8 cellular contexts compared by ENCODE assay signal in the genomic region with DNA sequence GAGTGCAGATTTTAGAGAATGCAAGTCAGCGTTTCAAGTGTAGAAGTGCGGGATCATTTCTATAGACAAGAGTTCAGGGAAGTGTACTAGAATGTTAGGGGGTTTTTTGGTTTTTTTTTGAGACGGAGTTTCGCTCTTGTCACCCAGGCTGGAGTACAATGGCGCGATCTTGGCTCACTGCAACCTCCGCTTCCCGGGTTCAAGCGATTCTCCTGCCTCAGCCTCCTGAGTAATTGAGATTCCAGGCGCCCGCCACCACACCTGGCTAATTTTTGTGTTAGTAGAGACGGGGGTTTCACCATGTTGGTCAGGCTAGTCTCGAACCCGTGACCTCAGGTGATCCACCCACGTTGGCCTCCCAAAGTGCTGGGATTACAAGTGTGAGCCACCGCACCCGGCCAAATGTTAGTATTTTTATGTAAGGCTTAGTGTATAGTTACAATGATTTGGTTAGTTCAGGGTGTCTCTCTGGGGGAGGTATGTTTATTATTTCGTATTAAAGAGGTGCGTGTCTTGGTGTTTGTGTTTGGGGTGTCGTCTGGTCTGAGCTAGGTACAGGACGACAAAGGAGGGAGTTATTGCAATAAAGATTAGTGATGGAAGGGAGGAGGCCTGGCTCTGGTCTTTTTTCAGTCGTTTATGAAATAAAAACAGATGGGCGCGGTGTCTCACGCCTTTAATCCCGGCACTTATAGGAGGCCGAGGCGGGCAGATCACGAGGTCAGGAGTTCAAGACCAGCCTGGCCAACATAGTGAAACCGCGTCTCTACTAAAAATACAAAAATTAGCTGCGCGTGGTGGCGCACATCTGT. TPM values are rescaled to one million over a fixed set of nuclear protein-coding genes. Genes with fewer than 3 reads are reported as not detected.
DNase-seq lines count a peak whose midpoint lies in the region; TF ChIP-seq lines count a peak whose summit lies in the region.
"Not testable (repeated sequence)": the region's sequence is repeated elsewhere in the genome, so short reads cannot be mapped to it uniquely, and the experiment has no call there.

No MANE protein-coding gene starts in this region.

- H4K91ac ChIP-seq in neuronal stem cell (ENCODE audit: low read depth, low read length, poor library complexity), result not testable (repeated sequence)

- not testable (repeated sequence) for H3K14ac ChIP-seq in neuronal stem cell (ENCODE audit: low read length)

- intact Hi-C loops in Caco-2 (cut with micrococcal nuclease; ENCODE audit: unreplicated experiment), result loop anchor here (1.0 to 5.0 kb wide), 2 partner anchors 10 to 398 kb away; partner anchors contain the start of gene MZT2A
- intact Hi-C loops in dendritic cell treated with granulocyte-macrophage colony-stimulating factor and Interleukin-4, amounts not matched to agents 40 ng/mL and 50 ng/mL, for 4 days (cut with micrococcal nuclease), result loop anchor here (1.0 kb wide), 1 partner anchor 11 kb away; the partner anchor contains the start of gene PLEKHB2

- H3K4ac ChIP-seq in neuronal stem cell (ENCODE audit: low read length), result not testable (repeated sequence)

- not testable (repeated sequence) for H3K27me3 ChIP-seq in Caco-2 (replicated peaks; ENCODE audit: control insufficient read depth, insufficient read depth, low read length); HAP-1 (ENCODE audit: low read depth); iPS-18a (ENCODE audit: control insufficient read depth, insufficient read depth, low read length); neuronal stem cell (ENCODE audit: control insufficient read depth in 3 of 3, insufficient read depth in 3 of 3, low read depth in 1 of 3, low read length in 3 of 3)

- H3K9me3 ChIP-seq in Caco-2; HAP-1; iPS-18a (ENCODE audit: control insufficient read depth, low read depth, low read length); neuronal stem cell (replicated peaks in 1 of 2; ENCODE audit: control insufficient read depth in 2 of 2, insufficient read depth in 1 of 2, low read depth in 1 of 2, low read length in 2 of 2): not testable (repeated sequence)

- not testable (repeated sequence) for H2BK12ac ChIP-seq in neuronal stem cell (ENCODE audit: low read length)

- H3K4me3 Mint-ChIP-seq in Caco-2 (ENCODE audit: unreplicated experiment), result peak overlapping the region; percentile 90
- H3K4me3 Mint-ChIP-seq in dendritic cell treated with granulocyte-macrophage colony-stimulating factor and Interleukin-4, amounts not matched to agents 40 ng/mL and 50 ng/mL, for 4 days, result peak overlapping the region; percentile 90

- peak overlapping the region; percentile 43 for H3K4me2 ChIP-seq in neuronal stem cell (ENCODE audit: insufficient read depth, low read length, poor library complexity, severe bottlenecking)

- H2BK120ac ChIP-seq in neuronal stem cell (ENCODE audit: low read depth, low read length), result not testable (repeated sequence)

- H4K8ac ChIP-seq in neuronal stem cell (ENCODE audit: low read depth, low read length), result not testable (repeated sequence)

- peak overlapping the region; percentile 98 for H3K27ac Mint-ChIP-seq in Caco-2 (ENCODE audit: unreplicated experiment)
- H3K27ac Mint-ChIP-seq in dendritic cell treated with granulocyte-macrophage colony-stimulating factor and Interleukin-4, amounts not matched to agents 40 ng/mL and 50 ng/mL, for 4 days, result peak overlapping the region; percentile 97

- not testable (repeated sequence) for TF ChIP-seq CTCF in Caco-2 (IDR thresholded peaks at IDR 0.05; ENCODE audit: insufficient read depth in 1 of 2, low read depth in 1 of 2, low read length in 1 of 2, severe bottlenecking in 1 of 2, unreplicated experiment in 1 of 2)

- not testable (repeated sequence) for H2BK5ac ChIP-seq in neuronal stem cell (ENCODE audit: low read length)

- peak overlapping the region; percentile 51 for H3K4me3 ChIP-seq in Caco-2 (ENCODE audit: low read depth, low read length)
- H3K4me3 ChIP-seq in HAP-1, result peak overlapping the region; percentile 89
- H3K4me3 ChIP-seq in iPS-18a (ENCODE audit: low read length), result peak overlapping the region; percentile 87
- peak overlapping the region; percentile 59 to 100 for H3K4me3 ChIP-seq in neuronal stem cell (ENCODE audit: low read length in 2 of 2)

- H3K36me3 ChIP-seq in Caco-2 (ENCODE audit: control insufficient read depth, insufficient read depth, low read length); iPS-18a (ENCODE audit: control insufficient read depth, low read depth, low read length): not testable (repeated sequence)
- H3K36me3 ChIP-seq in HAP-1 (replicated peaks) (peaks cover 14% of the 10 kb centered on the region), neuronal stem cell (replicated peaks in 1 of 2; ENCODE audit: control insufficient read depth in 2 of 2, insufficient read depth in 2 of 2, low read length in 2 of 2) (peaks cover 0 to 27% of the 10 kb centered on the region in 2 donors)

- not testable (repeated sequence) for H2BK15ac ChIP-seq in neuronal stem cell (ENCODE audit: low read length)

- H3K9me3 Mint-ChIP-seq in Caco-2 (ENCODE audit: unreplicated experiment); dendritic cell treated with granulocyte-macrophage colony-stimulating factor and Interleukin-4, amounts not matched to agents 40 ng/mL and 50 ng/mL, for 4 days: not testable (repeated sequence)

- H3K79me1 ChIP-seq in neuronal stem cell (ENCODE audit: low read depth, low read length), result not testable (repeated sequence)

- not testable (repeated sequence) for DNase-seq in Caco-2; neuronal stem cell (ENCODE audit: low spot score)
- peak in 1 of 2 experiments; percentile 13 for DNase-seq in HAP-1 (ENCODE audit: low spot score in 2 of 2)
- peak; percentile 35 for DNase-seq in NCI-H82 (lab: John Stamatoyannopoulos, UW)
- DNase-seq in activated T-cell treated with anti-CD3 and anti-CD28 coated beads for 48 hours (ENCODE audit: low read depth), result peak; percentile 11

- H2AK5ac ChIP-seq in neuronal stem cell (ENCODE audit: low read depth, low read length), result not testable (repeated sequence)

- not testable (repeated sequence) for H3K18ac ChIP-seq in neuronal stem cell (ENCODE audit: low read length)

- H3K9ac ChIP-seq in iPS-18a (ENCODE audit: low read length), result peak overlapping the region; percentile 94
- not testable (repeated sequence) for H3K9ac ChIP-seq in neuronal stem cell (ENCODE audit: low read depth, low read length, poor library complexity)

- WGBS in neuronal stem cell (ENCODE audit: extremely low coverage in 2 of 2, insufficient read length in 2 of 2, insufficient replicate concordance in 1 of 2), 2 donors, result no CpG with 5 or more reads among the region's 34 CpGs

- H3K23ac ChIP-seq in neuronal stem cell (ENCODE audit: low read depth, low read length, poor library complexity), result not testable (repeated sequence)

- CTCF ChIA-PET in Caco-2 (lab: Charles Lee), result interaction anchor here (0.6 to 3.5 kb wide), 3 partner anchors 10 to 27 kb away, joined by 3 to 14 read pairs (median 3); partner anchors contain the start of gene PLEKHB2

- not testable (repeated sequence) for H3K27me3 Mint-ChIP-seq in Caco-2 (ENCODE audit: insufficient read depth, unreplicated experiment); dendritic cell treated with granulocyte-macrophage colony-stimulating factor and Interleukin-4, amounts not matched to agents 40 ng/mL and 50 ng/mL, for 4 days

- peaks cover 16% of the 10 kb centered on the region for H3K4me1 ChIP-seq in Caco-2
- H3K4me1 ChIP-seq in HAP-1, result peaks cover 12% of the 10 kb centered on the region
- not testable (repeated sequence) for H3K4me1 ChIP-seq in iPS-18a (ENCODE audit: control insufficient read depth, low read depth, low read length); neuronal stem cell (ENCODE audit: control insufficient read depth in 2 of 2, insufficient read depth in 1 of 2, low read depth in 1 of 2, low read length in 2 of 2)

- in situ Hi-C loops in HAP-1 (cut with MboI; ENCODE audit: low sequenced_read_pairs), result loop anchor here (25.0 kb wide), 1 partner anchor 907 kb away; the partner anchor contains the start of genes MZT2B, SMPD4 and TUBA3E

- POLR2A ChIA-PET in Caco-2 (lab: Charles Lee), result interaction anchor here (0.6 to 1.9 kb wide), 5 partner anchors 9 to 311 kb away, joined by 3 to 18 read pairs (median 3); partner anchors contain the start of gene PLEKHB2

- not testable (repeated sequence) for H3K4me1 Mint-ChIP-seq in Caco-2 (ENCODE audit: low read depth, unreplicated experiment)
- peaks cover 15% of the 10 kb centered on the region for H3K4me1 Mint-ChIP-seq in dendritic cell treated with granulocyte-macrophage colony-stimulating factor and Interleukin-4, amounts not matched to agents 40 ng/mL and 50 ng/mL, for 4 days (ENCODE audit: low read depth)

- BruUV-seq in Caco-2 (replicated peaks; lab: Mats Ljungman, UMichigan), result TSS peak; percentile 89

- H3K27ac ChIP-seq in iPS-18a (ENCODE audit: low read length) (peak overlapping the region; percentile 30), neuronal stem cell (replicated peaks; ENCODE audit: low read length) (peak overlapping the region; percentile 58), temporal lobe (ENCODE audit: low read depth, low read length) (peak overlapping the region; percentile 84)

- peaks cover 51% of the 10 kb centered on the region for H3K36me3 Mint-ChIP-seq in Caco-2 (ENCODE audit: insufficient read depth, unreplicated experiment)
- H3K36me3 Mint-ChIP-seq in dendritic cell treated with granulocyte-macrophage colony-stimulating factor and Interleukin-4, amounts not matched to agents 40 ng/mL and 50 ng/mL, for 4 days (ENCODE audit: low read depth), result peaks cover 25% of the 10 kb centered on the region

- H2AFZ ChIP-seq in neuronal stem cell (ENCODE audit: low read length), result peak overlapping the region; percentile 93

RNA-seq across cellular contexts. Expression of gene FAM168B, which starts 0.8 kb away (rescaled TPM):
- total RNA-seq in Caco-2 (2022), result 109 and 119 TPM in 2 replicates
- polyA plus RNA-seq in neuronal stem cell (2013, experiment 1 of 2), result 73.9 TPM
- 72.7 TPM for polyA plus RNA-seq in neuronal stem cell (2013, experiment 2 of 2)
- 107 TPM for total RNA-seq in temporal lobe

RNA-seq across cellular contexts. Expression of gene PLEKHB2, which starts 11.1 kb away (rescaled TPM):
- total RNA-seq in Caco-2 (2022) (132 and 139 TPM in 2 replicates), temporal lobe (122 TPM)
- 30.4 TPM for polyA plus RNA-seq in neuronal stem cell (2013, experiment 1 of 2)
- 31.1 TPM for polyA plus RNA-seq in neuronal stem cell (2013, experiment 2 of 2)

Comparison
In these comparisons a context has a peak if more than half of its experiments do, and no peak if none do; other contexts are left out.
1. H3K27ac ChIP-seq: peak in every context shown above with its lines; median percentile 84 in temporal lobe; 58 in neuronal stem cell; 30 in iPS-18a.